In the genomic region with DNA sequence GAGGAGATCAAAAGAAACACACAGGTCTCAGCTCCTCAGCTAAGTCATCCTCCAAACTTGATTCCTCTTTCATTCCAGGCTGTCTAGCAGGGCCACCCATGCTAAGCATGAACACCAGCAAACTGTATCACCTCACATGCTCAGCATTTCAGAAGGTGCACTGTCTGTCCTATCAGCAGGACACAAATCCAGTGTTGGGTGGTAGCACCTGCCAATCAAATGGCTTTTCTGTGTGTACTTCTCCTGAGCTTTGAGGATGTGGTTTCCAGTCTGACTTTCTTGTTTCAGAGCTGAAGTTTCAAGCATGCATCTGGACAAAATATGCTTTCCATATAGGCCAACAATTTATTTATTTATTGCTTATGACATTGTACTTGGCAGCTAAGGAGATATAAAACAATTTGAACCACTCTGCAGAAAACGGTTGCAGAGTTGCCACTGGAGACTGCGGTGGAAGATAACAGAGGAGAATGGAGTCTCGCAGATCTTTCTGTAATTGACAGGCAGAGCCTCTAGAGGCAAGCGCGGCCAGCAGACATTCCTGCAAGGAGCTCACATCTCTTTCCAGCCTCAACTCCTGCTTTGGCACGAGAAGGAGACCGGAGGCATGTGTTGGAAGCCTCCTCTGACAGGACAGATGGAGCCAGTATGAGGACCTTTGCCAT, we compare ENCODE assay signal across 14 cellular contexts.
DNase-seq lines count a peak whose midpoint lies in the region; ATAC-seq and TF ChIP-seq lines count a peak whose summit lies in the region.
"Had no signal": no experiment of that assay in that cellular context is flagged by ENCODE, and none has a peak within 500 bp of the region (broad histone marks: within the 10 kb centered on the region; RNA-seq: fewer than 3 reads in every experiment).

No MANE protein-coding gene starts in this region.

- peak; percentile 80 for ATAC-seq in stimulated activated naive CD8-positive, alpha-beta T cell treated with anti-CD3 and anti-CD28 coated beads, Interleukin-15, amount 100 ng/mL, for 72 hours
- ATAC-seq in stimulated activated naive CD8-positive, alpha-beta T cell treated with anti-CD3 and anti-CD28 coated beads, Interleukin-15, Interleukin-2, amounts not matched to agents 100 U/mL and 50 U/mL, for 24 hours, result no peak
- peak; percentile 82 for ATAC-seq in GM21737 (IDR thresholded peaks at IDR 0.05; ENCODE audit: unreplicated experiment)
- ATAC-seq in HG03342 (IDR thresholded peaks at IDR 0.05; ENCODE audit: unreplicated experiment), result peak; percentile 77
- ATAC-seq: HepG2 had no signal

- no peaks in the 10 kb centered on the region for H3K36me3 Mint-ChIP-seq in mesothelial cell of epicardium

- peaks cover 10% of the 10 kb centered on the region for H3K4me1 ChIP-seq in thymus (ENCODE audit: control insufficient read depth, insufficient read depth, low read length)
- H3K4me1 ChIP-seq: stomach had no signal

- H3K27me3 ChIP-seq in thymus (ENCODE audit: control insufficient read depth, insufficient read depth), result no peaks in the 10 kb centered on the region

- H3K4me3 ChIP-seq in thymus (ENCODE audit: low read length), result no peak overlapping the region
- H3K4me3 ChIP-seq: stomach had no signal

- no peak for DNase-seq in stimulated activated naive CD8-positive, alpha-beta T cell treated with anti-CD3 and anti-CD28 coated beads, Interleukin-15, amount 100 ng/mL, for 72 hours
- no peak for DNase-seq in stimulated activated naive CD8-positive, alpha-beta T cell treated with anti-CD3 and anti-CD28 coated beads, Interleukin-15, Interleukin-2, amounts not matched to agents 100 U/mL and 50 U/mL, for 24 hours
- no peak for DNase-seq in activated CD4-positive, CD25-positive, alpha-beta regulatory T cell (lab: John Stamatoyannopoulos, UW)
- DNase-seq in NCI-H187 treated with DMSO at 0.1 percent for 48 hours (lab: John Stamatoyannopoulos, UW) (no peak), mesothelial cell of epicardium (ENCODE audit: low spot score in 2 of 2, unreplicated experiment in 2 of 2) (no peak)
- DNase-seq: activated effector memory CD4-positive, alpha-beta T cell treated with Interleukin-2 at 50 U/mL for 16 hours; dermis blood vessel endothelial cell; GDM1; NCI-H510A treated with DMSO at 0.1 percent for 48 hours; stomach had no signal

- H3K27ac ChIP-seq in thymus (ENCODE audit: low read depth), result peak overlapping the region; percentile 33
- H3K27ac ChIP-seq: stomach had no signal

- H3K36me3 ChIP-seq in thymus (ENCODE audit: control insufficient read depth, insufficient read depth), result no peaks in the 10 kb centered on the region
- H3K36me3 ChIP-seq: stomach had no signal

- WGBS in thymus, result 75% methylated on average over 7 of the region's 7 CpGs

- H3K9me3 Mint-ChIP-seq in stimulated activated naive CD8-positive, alpha-beta T cell treated with anti-CD3 and anti-CD28 coated beads, Interleukin-15, amount 100 ng/mL, for 72 hours, result no peaks in the 10 kb centered on the region
- no peaks in the 10 kb centered on the region for H3K9me3 Mint-ChIP-seq in mesothelial cell of epicardium

- H3K27ac Mint-ChIP-seq in stimulated activated naive CD8-positive, alpha-beta T cell treated with anti-CD3 and anti-CD28 coated beads, Interleukin-15, amount 100 ng/mL, for 72 hours, result no peak overlapping the region
- H3K27ac Mint-ChIP-seq in mesothelial cell of epicardium, result no peak overlapping the region

- H3K4me1 Mint-ChIP-seq in stimulated activated naive CD8-positive, alpha-beta T cell treated with anti-CD3 and anti-CD28 coated beads, Interleukin-15, amount 100 ng/mL, for 72 hours, result peaks cover 12% of the 10 kb centered on the region
- peaks cover 2% of the 10 kb centered on the region for H3K4me1 Mint-ChIP-seq in mesothelial cell of epicardium

- TF ChIP-seq CTCF in mesothelial cell of epicardium (IDR thresholded peaks at IDR 0.05; ENCODE audit: unreplicated experiment), result no peak

- H3K4me3 Mint-ChIP-seq in stimulated activated naive CD8-positive, alpha-beta T cell treated with anti-CD3 and anti-CD28 coated beads, Interleukin-15, amount 100 ng/mL, for 72 hours, result peak overlapping the region in 1 of 2 donors; percentile 41
- H3K4me3 Mint-ChIP-seq in mesothelial cell of epicardium, result no peak overlapping the region

- H3K27me3 Mint-ChIP-seq in stimulated activated naive CD8-positive, alpha-beta T cell treated with anti-CD3 and anti-CD28 coated beads, Interleukin-15, amount 100 ng/mL, for 72 hours, result no peaks in the 10 kb centered on the region
- peaks cover 14% of the 10 kb centered on the region for H3K27me3 Mint-ChIP-seq in mesothelial cell of epicardium (ENCODE audit: low read depth)

- no peaks in the 10 kb centered on the region for H3K9me3 ChIP-seq in thymus (ENCODE audit: control insufficient read depth)
- H3K9me3 ChIP-seq: stomach had no signal
